17 cellular contexts compared by ENCODE assay signal in the genomic region with DNA sequence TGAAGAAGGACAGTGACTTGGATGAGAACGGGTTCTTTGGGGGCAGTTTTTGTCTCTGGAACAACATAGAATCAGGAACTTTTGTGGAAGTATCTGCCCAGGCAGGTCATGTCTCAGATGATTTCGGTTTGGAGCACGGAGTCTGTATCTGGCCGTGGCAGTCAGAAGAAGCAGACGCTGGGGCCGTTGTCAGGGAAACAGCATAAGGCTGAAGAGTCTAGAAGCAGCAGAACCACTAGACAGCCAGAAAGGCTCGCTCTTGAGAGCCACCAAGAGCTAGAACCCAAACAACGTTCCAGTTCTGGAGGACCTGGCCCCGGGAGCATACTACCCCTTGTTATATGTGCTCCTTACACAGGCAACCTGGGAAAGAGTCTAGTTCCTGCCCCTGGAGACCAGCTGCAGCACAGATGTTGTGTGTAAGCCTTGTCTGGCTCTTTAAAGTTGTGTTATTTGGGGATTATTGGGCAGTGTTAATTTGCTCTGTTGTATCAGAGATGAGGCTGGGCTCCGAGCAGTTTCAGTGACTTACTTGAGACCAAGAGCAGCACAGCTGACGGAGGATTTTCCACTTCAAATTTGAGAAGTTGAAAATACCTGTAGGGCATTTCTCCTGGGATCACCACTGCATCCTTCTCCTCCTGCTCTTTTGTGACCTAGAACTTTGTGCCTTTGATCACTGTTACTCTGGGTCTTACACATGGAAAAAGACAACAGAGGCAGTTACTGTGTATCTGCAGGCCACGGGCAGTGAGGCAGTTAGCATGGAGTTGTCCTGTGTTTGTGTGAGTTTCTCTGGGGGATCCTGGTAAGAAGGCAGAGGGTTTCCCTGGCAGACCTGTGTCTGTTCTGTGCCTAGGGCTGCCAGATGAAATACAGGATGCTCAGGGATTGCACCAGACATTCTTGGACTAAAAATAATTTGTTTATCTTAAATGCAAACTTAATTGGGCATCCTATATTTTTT. TPM values are rescaled to one million over a fixed set of nuclear protein-coding genes. Genes with fewer than 3 reads are reported as not detected.
A peak's percentile ranks its signal among the peaks of the same experiment; 100 is the strongest.
DNase-seq lines count a peak whose midpoint lies in the region; ATAC-seq and TF ChIP-seq lines count a peak whose summit lies in the region.
"Had no signal": no experiment of that assay in that cellular context is flagged by ENCODE, and none has a peak within 500 bp of the region (broad histone marks: within the 10 kb centered on the region; RNA-seq: fewer than 3 reads in every experiment).

No MANE protein-coding gene starts in this region.

- H4K20me1 ChIP-seq in GM23248 (ENCODE audit: insufficient read depth), result no peaks in the 10 kb centered on the region

- H3K36me3 ChIP-seq in GM23248 (ENCODE audit: low read depth) (no peaks in the 10 kb centered on the region), mucosa of descending colon (ENCODE audit: low read depth) (no peaks in the 10 kb centered on the region)
- H3K36me3 ChIP-seq: esophagus squamous epithelium, tibial nerve had no signal

- H3K27ac ChIP-seq in GM23248 (no peak overlapping the region), cingulate gyrus (ENCODE audit: low read depth, low read length) (peak overlapping the region; percentile 75)
- H3K27ac ChIP-seq: coronary artery, tibial nerve had no signal

- peaks cover 2% of the 10 kb centered on the region for H3K27me3 Mint-ChIP-seq in neural crest cell (ENCODE audit: low read depth)

- peak overlapping the region; percentile 21 for H3K27ac Mint-ChIP-seq in neural crest cell (ENCODE audit: unreplicated experiment)

- H2AFZ ChIP-seq in GM23248, result peak overlapping the region; percentile 31; the same call in 1 of the 2 replicates

- ATAC-seq in mucosa of descending colon, result no peak
- ATAC-seq: PC-3 had no signal

- H3K4me3 ChIP-seq in GM23248 (no peak overlapping the region), mucosa of descending colon (no peak overlapping the region)
- H3K4me3 ChIP-seq: coronary artery, esophagus squamous epithelium, tibial nerve had no signal

- H3K9ac ChIP-seq in GM23248, result no peak overlapping the region

- intact Hi-C loops in mucosa of descending colon (cut with DNase I, micrococcal nuclease), result no loop called here

- H3K4me1 ChIP-seq in GM23248 (ENCODE audit: insufficient read depth), result no peaks in the 10 kb centered on the region
- peaks cover 29% of the 10 kb centered on the region for H3K4me1 ChIP-seq in mucosa of descending colon (ENCODE audit: low read depth)

- peaks cover 28% of the 10 kb centered on the region for H3K4me1 Mint-ChIP-seq in neural crest cell

- no peak for TF ChIP-seq CTCF in neural crest cell (conservative IDR thresholded peaks at IDR 0.05)
- TF ChIP-seq CTCF in mucosa of descending colon (IDR thresholded peaks at IDR 0.05), result no peak

- no peaks in the 10 kb centered on the region for H3K27me3 ChIP-seq in GM23248 (replicated peaks; ENCODE audit: insufficient read depth)
- H3K27me3 ChIP-seq: esophagus squamous epithelium, tibial nerve had no signal

- H3K9me2 ChIP-seq in GM23248 (ENCODE audit: insufficient read depth), result no peaks in the 10 kb centered on the region

- no peak overlapping the region for H3K4me2 ChIP-seq in GM23248 (ENCODE audit: unreplicated experiment)

- H3K9me3 ChIP-seq in GM23248 (ENCODE audit: low read depth) (no peaks in the 10 kb centered on the region), mucosa of descending colon (no peaks in the 10 kb centered on the region)
- H3K9me3 ChIP-seq: esophagus squamous epithelium, tibial nerve had no signal

- H3K36me3 Mint-ChIP-seq in neural crest cell (ENCODE audit: low read depth), result no peaks in the 10 kb centered on the region

- in situ Hi-C loops in GM23248 (cut with MboI), result no loop called here

- no peak overlapping the region for H3K4me3 Mint-ChIP-seq in neural crest cell

- no peaks in the 10 kb centered on the region for H3K9me3 Mint-ChIP-seq in neural crest cell

- DNase-seq in AG08395 (ENCODE audit: low spot score) (peak; percentile 46), GM23248 (peak; percentile 51), neural crest cell (ENCODE audit: low read depth, low spot score) (no peak), islet precursor cell (no peak), mucosa of descending colon (no peak), NOMO-1 treated with dmso at 0.1 percent for 144 hours (lab: John Stamatoyannopoulos, UW; ENCODE audit: unreplicated experiment) (no peak)
- DNase-seq in activated CD4-positive, alpha-beta T cell treated with anti-CD3 and anti-CD28 coated beads for 1 hour, result no peak
- DNase-seq: activated CD4-positive, CD25-positive, alpha-beta regulatory T cell treated with anti-CD3 and anti-CD28 coated beads, Interleukin-2, amount 50 U/mL, for 72 hours; activated T-cell treated with anti-CD3 and anti-CD28 coated beads for 4 hours; esophagus squamous epithelium; mammary epithelial cell; MV-4-11; NCI-H2227 treated with DMSO at 0.1 percent for 48 hours; PC-3 had no signal

- peaks cover 6% of the 10 kb centered on the region for H3F3A ChIP-seq in GM23248 (ENCODE audit: insufficient read depth)

- H3K79me2 ChIP-seq in GM23248 (ENCODE audit: insufficient read depth), result no peaks in the 10 kb centered on the region

- 25 to 28% methylated on average over 12 of the region's 12 CpGs for WGBS in GM23248 (ENCODE audit: low coverage in 1 of 2, low lambda C conversion rate in 2 of 2, missing lambda C conversion rate in 2 of 2), 2 experiments

RNA-seq across cellular contexts. Expression of gene SCCPDH, which starts 44.7 kb away (rescaled TPM):
- 26.4 and 36.3 TPM in 2 replicates for total RNA-seq in GM23248 (2014; rRNA removed; shearing (Covaris generic))
- polyA plus RNA-seq in GM23248 (2016; fragmentation: Nextera tagmentation; extraction: Ambion mirVana), result 37.5 and 40.3 TPM in 2 replicates
- 53.1 and 54.3 TPM in 2 replicates for total RNA-seq in neural crest cell
- 10 to 100 TPM; 15.5 to 31.5 (median 27.5) TPM for total RNA-seq in mucosa of descending colon

Comparison
In these comparisons a context has a peak if more than half of its experiments do, and no peak if none do; other contexts are left out.
1. DNase-seq: peak in AG08395 (single experiment) and GM23248 (single experiment); none in neural crest cell (single experiment), activated CD4-positive, alpha-beta T cell treated with anti-CD3 and anti-CD28 coated beads for 1 hour (single experiment), islet precursor cell (single experiment), mucosa of descending colon (0 of 3) and NOMO-1 treated with dmso at 0.1 percent for 144 hours (single experiment).